9 cellular contexts compared by ENCODE assay signal in genomic region chr22:37607010-37607911, GRCh38. TPM values are rescaled to one million over a fixed set of nuclear protein-coding genes. Genes with fewer than 3 reads are reported as not detected.
DNase-seq lines count a peak whose midpoint lies in the region; ATAC-seq and TF ChIP-seq lines count a peak whose summit lies in the region.
"Had no signal": no experiment of that assay in that cellular context is flagged by ENCODE, and none has a peak within 500 bp of the region (broad histone marks: within the 10 kb centered on the region; RNA-seq: fewer than 3 reads in every experiment).

No MANE protein-coding gene starts in this region.

- ATAC-seq in HG02938 (IDR thresholded peaks at IDR 0.05; ENCODE audit: unreplicated experiment): no peak

- DNase-seq in ELR (ENCODE audit: low read depth) (peak; percentile 67), fibroblast of gingiva (ENCODE audit: low read depth) (peak; percentile 31), myocyte (ENCODE audit: low read depth) (peak; percentile 63)
- peak; percentile 94 to 95 for DNase-seq in activated T-cell treated with anti-CD3 and anti-CD28 coated beads, Interleukin-2, amount 50 U/mL, for 48 hours
- peak; percentile 85 for DNase-seq in stimulated activated CD8-positive, alpha-beta memory T cell treated with anti-CD3 and anti-CD28 coated beads, Interleukin-7, amount 100 ng/mL, for 24 hours (ENCODE audit: low read depth)

- peak; percentile 75; the same call in 1 of the 2 replicates for TF ChIP-seq EP300 in Ishikawa (IDR thresholded peaks at IDR 0.05; ENCODE audit: borderline replicate concordance)

- TF ChIP-seq RAD21 in Ishikawa (IDR thresholded peaks at IDR 0.05; ENCODE audit: low read depth): peak; percentile 71

TF ChIP-seq in Ishikawa, 13 proteins besides CTCF, POLR2A, EP300 and RAD21:
- TF ChIP-seq TEAD4 (IDR thresholded peaks at IDR 0.05) (peak; percentile 89), NFIC (IDR thresholded peaks at IDR 0.05) (peak; percentile 43), ZBTB7A (IDR thresholded peaks at IDR 0.05; ENCODE audit: low read depth) (no peak), MAX (IDR thresholded peaks at IDR 0.05) (no peak; the same call in 1 of the 2 replicates), EGR1 (IDR thresholded peaks at IDR 0.05) (no peak), FOXM1 (IDR thresholded peaks at IDR 0.05; ENCODE audit: borderline replicate concordance, low read depth) (peak; percentile 43; the same call in 1 of the 2 replicates), TCF12 (IDR thresholded peaks at IDR 0.05; ENCODE audit: low read depth) (peak; percentile 85), YY1 (IDR thresholded peaks at IDR 0.05; ENCODE audit: low read depth) (peak; percentile 78), TAF1 (IDR thresholded peaks at IDR 0.05; ENCODE audit: low read depth) (peak; percentile 24; the same call in 1 of the 2 replicates), CREB1 (IDR thresholded peaks at IDR 0.05; ENCODE audit: low read depth) (peak; percentile 63; the same call in 1 of the 2 replicates), CEBPB (IDR thresholded peaks at IDR 0.05) (peak; percentile 71)
- TF ChIP-seq, protein P1, sequence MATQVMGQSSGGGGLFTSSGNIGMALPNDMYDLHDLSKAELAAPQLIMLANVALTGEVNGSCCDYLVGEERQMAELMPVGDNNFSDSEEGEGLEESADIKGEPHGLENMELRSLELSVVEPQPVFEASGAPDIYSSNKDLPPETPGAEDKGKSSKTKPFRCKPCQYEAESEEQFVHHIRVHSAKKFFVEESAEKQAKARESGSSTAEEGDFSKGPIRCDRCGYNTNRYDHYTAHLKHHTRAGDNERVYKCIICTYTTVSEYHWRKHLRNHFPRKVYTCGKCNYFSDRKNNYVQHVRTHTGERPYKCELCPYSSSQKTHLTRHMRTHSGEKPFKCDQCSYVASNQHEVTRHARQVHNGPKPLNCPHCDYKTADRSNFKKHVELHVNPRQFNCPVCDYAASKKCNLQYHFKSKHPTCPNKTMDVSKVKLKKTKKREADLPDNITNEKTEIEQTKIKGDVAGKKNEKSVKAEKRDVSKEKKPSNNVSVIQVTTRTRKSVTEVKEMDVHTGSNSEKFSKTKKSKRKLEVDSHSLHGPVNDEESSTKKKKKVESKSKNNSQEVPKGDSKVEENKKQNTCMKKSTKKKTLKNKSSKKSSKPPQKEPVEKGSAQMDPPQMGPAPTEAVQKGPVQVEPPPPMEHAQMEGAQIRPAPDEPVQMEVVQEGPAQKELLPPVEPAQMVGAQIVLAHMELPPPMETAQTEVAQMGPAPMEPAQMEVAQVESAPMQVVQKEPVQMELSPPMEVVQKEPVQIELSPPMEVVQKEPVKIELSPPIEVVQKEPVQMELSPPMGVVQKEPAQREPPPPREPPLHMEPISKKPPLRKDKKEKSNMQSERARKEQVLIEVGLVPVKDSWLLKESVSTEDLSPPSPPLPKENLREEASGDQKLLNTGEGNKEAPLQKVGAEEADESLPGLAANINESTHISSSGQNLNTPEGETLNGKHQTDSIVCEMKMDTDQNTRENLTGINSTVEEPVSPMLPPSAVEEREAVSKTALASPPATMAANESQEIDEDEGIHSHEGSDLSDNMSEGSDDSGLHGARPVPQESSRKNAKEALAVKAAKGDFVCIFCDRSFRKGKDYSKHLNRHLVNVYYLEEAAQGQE (IDR thresholded peaks at IDR 0.05; ENCODE audit: low read depth): no peak
- TF ChIP-seq, protein P2, sequence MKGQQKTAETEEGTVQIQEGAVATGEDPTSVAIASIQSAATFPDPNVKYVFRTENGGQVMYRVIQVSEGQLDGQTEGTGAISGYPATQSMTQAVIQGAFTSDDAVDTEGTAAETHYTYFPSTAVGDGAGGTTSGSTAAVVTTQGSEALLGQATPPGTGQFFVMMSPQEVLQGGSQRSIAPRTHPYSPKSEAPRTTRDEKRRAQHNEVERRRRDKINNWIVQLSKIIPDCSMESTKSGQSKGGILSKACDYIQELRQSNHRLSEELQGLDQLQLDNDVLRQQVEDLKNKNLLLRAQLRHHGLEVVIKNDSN (IDR thresholded peaks at IDR 0.05): 0 out of 2 replicates have a peak, but pooled peaks have one; percentile 5

TF ChIP-seq in PFSK-1, 5 proteins besides CTCF, POLR2A, EP300 and RAD21:
- TF ChIP-seq SIN3A (IDR thresholded peaks at IDR 0.05; ENCODE audit: borderline replicate concordance, insufficient read depth, low read length) (no peak), FOXP2 (optimal IDR thresholded peaks at IDR 0.05; ENCODE audit: borderline replicate concordance, extremely low read depth, extremely low read length, insufficient read depth) (peak; percentile 25)
TF ChIP-seq in PFSK-1: peak in this region for 1.

RNA-seq across cellular contexts. Expression of gene GGA1, which starts 1.4 kb away (rescaled TPM):
- polyA plus RNA-seq in PFSK-1 (2012; ENCODE audit: insufficient read length, low read depth): 77.6 TPM
- 50.6 and 65.0 TPM in 2 replicates for total RNA-seq in myocyte
- 54.1 TPM for polyA plus RNA-seq in myocyte (2012)

RNA-seq across cellular contexts. Expression of gene LGALS2, which starts 27.4 kb away (rescaled TPM):
- 0.60 TPM for polyA plus RNA-seq in PFSK-1 (2012; ENCODE audit: insufficient read length, low read depth)
- not detected in 2 replicates for total RNA-seq in myocyte
- polyA plus RNA-seq in myocyte (2012): not detected
- total RNA-seq: temporal lobe had no signal

RNA-seq across cellular contexts. Expression of gene SH3BP1, which starts 32.2 kb away (rescaled TPM):
- polyA plus RNA-seq in PFSK-1 (2012; ENCODE audit: insufficient read length, low read depth): 70.9 TPM
- total RNA-seq in myocyte: not detected in 2 replicates
- 1.6 TPM for polyA plus RNA-seq in myocyte (2012)

RNA-seq across cellular contexts. Expression of gene CDC42EP1, which starts 47.0 kb away (rescaled TPM):
- 103 TPM for polyA plus RNA-seq in PFSK-1 (2012; ENCODE audit: insufficient read length, low read depth)
- 76.4 and 76.6 TPM in 2 replicates for total RNA-seq in myocyte
- 168 TPM for polyA plus RNA-seq in myocyte (2012)

RNA-seq across cellular contexts. Expression of gene PDXP, which starts 51.3 kb away (rescaled TPM):
- 39.1 TPM for polyA plus RNA-seq in PFSK-1 (2012; ENCODE audit: insufficient read length, low read depth)
- total RNA-seq in myocyte: 30.0 and 34.5 TPM in 2 replicates
- polyA plus RNA-seq in myocyte (2012): 26.9 TPM

Comparison
In these comparisons a context has a peak if more than half of its experiments do, and no peak if none do; other contexts are left out.
1. DNase-seq: peak in every context shown above with its lines; median percentile 94 in activated T-cell treated with anti-CD3 and anti-CD28 coated beads, Interleukin-2, amount 50 U/mL, for 48 hours; 85 in stimulated activated CD8-positive, alpha-beta memory T cell treated with anti-CD3 and anti-CD28 coated beads, Interleukin-7, amount 100 ng/mL, for 24 hours; 67 in ELR; 63 in myocyte; 31 in fibroblast of gingiva.